8 cellular contexts compared by ENCODE assay signal in the genomic region with DNA sequence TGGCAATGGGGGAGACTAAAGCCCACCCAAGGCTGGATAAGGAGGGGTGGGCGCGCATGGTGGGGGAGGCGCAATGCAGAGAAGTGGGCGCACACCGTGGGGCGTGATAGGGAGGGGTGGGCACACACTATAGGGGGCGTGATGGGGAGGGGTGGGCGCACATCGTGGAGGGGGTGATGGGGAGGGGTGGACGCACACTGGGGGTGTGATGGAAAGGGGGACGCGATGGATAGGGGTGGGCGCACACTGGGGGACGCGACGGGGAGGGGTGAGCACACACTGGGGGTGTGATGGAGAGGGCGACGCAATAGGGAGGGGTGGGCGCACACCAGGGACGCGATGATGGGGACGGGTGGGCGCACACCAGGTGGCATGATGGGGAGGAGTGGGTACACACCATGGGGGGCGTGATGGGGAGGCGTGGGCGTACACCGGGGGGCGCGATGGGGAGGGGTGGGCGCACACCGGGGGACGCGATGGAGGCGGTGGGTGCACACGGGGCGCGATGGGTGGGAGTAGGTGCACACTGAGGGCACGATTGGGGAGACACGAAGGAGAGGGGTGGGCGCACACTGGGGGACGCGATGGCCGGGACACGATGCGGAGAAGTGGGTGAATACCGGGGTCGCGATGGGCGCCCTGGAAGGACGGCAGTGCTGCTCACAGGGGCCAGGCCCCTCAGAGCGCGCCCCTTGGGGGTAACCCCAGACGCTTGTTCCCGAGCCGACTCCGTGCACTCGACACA.
A peak's percentile ranks its signal among the peaks of the same experiment; 100 is the strongest.
DNase-seq lines count a peak whose midpoint lies in the region; ATAC-seq lines count a peak whose summit lies in the region.

No MANE protein-coding gene starts in this region.

- H3K27ac ChIP-seq in ACC112 (ENCODE audit: low read depth, low read length) (no peak overlapping the region), caudate nucleus (ENCODE audit: low read depth, low read length) (peak overlapping the region; percentile 33), mucosa of rectum (ENCODE audit: low read depth in 2 of 2, low read length in 2 of 2) (no peak overlapping the region)

- peak overlapping the region; percentile 24 to 69 for H3K9ac ChIP-seq in mucosa of rectum (ENCODE audit: low read depth in 1 of 2, low read length in 2 of 2)

- no peaks in the 10 kb centered on the region for H3K9me3 ChIP-seq in mucosa of rectum (ENCODE audit: control insufficient read depth in 2 of 2, low read length in 2 of 2)

- H3K36me3 ChIP-seq in ACC112 (ENCODE audit: insufficient read depth, low read length) (no peaks in the 10 kb centered on the region), mucosa of rectum (ENCODE audit: control insufficient read depth in 2 of 2, insufficient read depth in 2 of 2, low read length in 2 of 2) (peaks cover 7 to 9% of the 10 kb centered on the region in 2 donors)

- DNase-seq in caudate nucleus (lab: John Stamatoyannopoulos, UW) (peak in 2 of 61 donors; percentile 27 to 46), NCI-H1105 (lab: John Stamatoyannopoulos, UW) (no peak), CD1c-positive myeloid dendritic cell (ENCODE audit: extremely low spot score) (no peak), glomerular visceral epithelial cell (ENCODE audit: extremely low spot score) (no peak), NCI-H510A treated with DMSO at 0.1 percent for 48 hours (lab: John Stamatoyannopoulos, UW) (no peak)

- no peak overlapping the region for H2AFZ ChIP-seq in ACC112 (ENCODE audit: low read length, unreplicated experiment)

- ATAC-seq in HG02973 (IDR thresholded peaks at IDR 0.05; ENCODE audit: unreplicated experiment): peak; percentile 3

- H3K4me3 ChIP-seq in ACC112 (ENCODE audit: low read depth, low read length): peak overlapping the region; percentile 92
- peak overlapping the region; percentile 69 to 81 for H3K4me3 ChIP-seq in mucosa of rectum (ENCODE audit: low read length in 2 of 2)

- H3K4me1 ChIP-seq in ACC112 (ENCODE audit: control insufficient read depth, insufficient read depth, low read length, unreplicated experiment): peaks cover 23% of the 10 kb centered on the region
- peaks cover 7 to 8% of the 10 kb centered on the region in 2 donors for H3K4me1 ChIP-seq in mucosa of rectum (ENCODE audit: control insufficient read depth in 2 of 2, insufficient read depth in 2 of 2, low read length in 2 of 2)

- H3K79me2 ChIP-seq in ACC112 (ENCODE audit: control insufficient read depth, insufficient read depth, low read length, unreplicated experiment): peaks cover 55% of the 10 kb centered on the region

- no peaks in the 10 kb centered on the region for H3K27me3 ChIP-seq in ACC112 (ENCODE audit: insufficient read depth, low read length)
- H3K27me3 ChIP-seq in mucosa of rectum (ENCODE audit: control insufficient read depth in 2 of 2, insufficient read depth in 2 of 2, low read length in 2 of 2): no peaks in the 10 kb centered on the region
